Comparison of ENCODE assay signal across 11 cellular contexts in genomic region chr11:4025248-4025956, GRCh38.
A peak's percentile ranks its signal among the peaks of the same experiment; 100 is the strongest.
DNase-seq lines count a peak whose midpoint lies in the region; ATAC-seq and TF ChIP-seq lines count a peak whose summit lies in the region.
"Had no signal": no experiment of that assay in that cellular context is flagged by ENCODE, and none has a peak within 500 bp of the region (broad histone marks: within the 10 kb centered on the region; RNA-seq: fewer than 3 reads in every experiment).

No MANE protein-coding gene starts in this region.

- intact Hi-C loops in thyroid gland (cut with DNase I): no loop called here
- intact Hi-C loops in activated T-helper 2 cell treated with anti-CD3 and anti-CD28 coated beads, Interferon-gamma antibody, Interleukin-2, Interleukin-4, amounts not matched to agents 10 μg/mL and 5 μg/mL and 100 μg/mL, durations not matched to agents 14 hours and 24 hours and 36 hours (cut with micrococcal nuclease): no loop called here

- no peaks in the 10 kb centered on the region for H3K9me3 ChIP-seq in thyroid gland

- H3K27ac Mint-ChIP-seq in memory B cell: peak overlapping the region; percentile 19
- H3K27ac Mint-ChIP-seq in activated T-helper 2 cell treated with anti-CD3 and anti-CD28 coated beads, Interferon-gamma antibody, Interleukin-2, Interleukin-4, amounts not matched to agents 10 μg/mL and 5 μg/mL and 100 μg/mL, durations not matched to agents 14 hours and 24 hours and 36 hours: no peak overlapping the region

- no peak for TF ChIP-seq CTCF in thyroid gland (IDR thresholded peaks at IDR 0.05)

- WGBS in thyroid gland, 2 donors: 54 to 78% methylated on average over 2 to 3 of the region's 3 CpGs

- H3K27me3 Mint-ChIP-seq in memory B cell: no peaks in the 10 kb centered on the region
- H3K27me3 Mint-ChIP-seq in activated T-helper 2 cell treated with anti-CD3 and anti-CD28 coated beads, Interferon-gamma antibody, Interleukin-2, Interleukin-4, amounts not matched to agents 10 μg/mL and 5 μg/mL and 100 μg/mL, durations not matched to agents 14 hours and 24 hours and 36 hours (ENCODE audit: low read depth): no peaks in the 10 kb centered on the region

- no peak for ATAC-seq in memory B cell (ENCODE audit: low read depth)

- no peak for TF ChIP-seq POLR2A in thyroid gland (IDR thresholded peaks at IDR 0.05)

- peaks cover 6% of the 10 kb centered on the region for H3K4me1 Mint-ChIP-seq in memory B cell
- H3K4me1 Mint-ChIP-seq in activated T-helper 2 cell treated with anti-CD3 and anti-CD28 coated beads, Interferon-gamma antibody, Interleukin-2, Interleukin-4, amounts not matched to agents 10 μg/mL and 5 μg/mL and 100 μg/mL, durations not matched to agents 14 hours and 24 hours and 36 hours (ENCODE audit: low read depth): peaks cover 6% of the 10 kb centered on the region

- DNase-seq in NCI-H446 treated with DMSO at 0.1 percent for 48 hours (lab: John Stamatoyannopoulos, UW) (peak; percentile 77), dermis blood vessel endothelial cell (peak; percentile 92), memory B cell (ENCODE audit: low spot score in 2 of 2) (no peak), thyroid gland (no peak), GOT3 (lab: John Stamatoyannopoulos, UW) (no peak), epidermal melanocyte (ENCODE audit: insufficient read length, low spot score) (no peak), NCI-H1092 (lab: John Stamatoyannopoulos, UW) (no peak)
- no peak for DNase-seq in activated T-helper 2 cell treated with anti-CD3 and anti-CD28 coated beads, Interferon-gamma antibody, Interleukin-2, Interleukin-4, amounts not matched to agents 10 μg/mL and 5 μg/mL and 100 μg/mL, durations not matched to agents 14 hours and 24 hours and 36 hours (ENCODE audit: low spot score)
- DNase-seq: NCI-H1930, SIG-M5 had no signal

- no peak overlapping the region for H3K4me3 ChIP-seq in thyroid gland (replicated peaks in 1 of 3)

- peak overlapping the region; percentile 5 to 15 (median 9) for H3K27ac ChIP-seq in thyroid gland
- H3K27ac ChIP-seq: epithelial cell of prostate had no signal

- H3K4me3 Mint-ChIP-seq in memory B cell: no peak overlapping the region
- H3K4me3 Mint-ChIP-seq in activated T-helper 2 cell treated with anti-CD3 and anti-CD28 coated beads, Interferon-gamma antibody, Interleukin-2, Interleukin-4, amounts not matched to agents 10 μg/mL and 5 μg/mL and 100 μg/mL, durations not matched to agents 14 hours and 24 hours and 36 hours (ENCODE audit: low read depth): no peak overlapping the region

- peaks cover 15 to 19% of the 10 kb centered on the region in 2 donors for H3K4me1 ChIP-seq in thyroid gland

- H3K9me3 Mint-ChIP-seq in memory B cell: peaks cover 4% of the 10 kb centered on the region
- peaks cover 3% of the 10 kb centered on the region for H3K9me3 Mint-ChIP-seq in activated T-helper 2 cell treated with anti-CD3 and anti-CD28 coated beads, Interferon-gamma antibody, Interleukin-2, Interleukin-4, amounts not matched to agents 10 μg/mL and 5 μg/mL and 100 μg/mL, durations not matched to agents 14 hours and 24 hours and 36 hours

- peaks cover 61% of the 10 kb centered on the region for H3K36me3 Mint-ChIP-seq in memory B cell
- H3K36me3 Mint-ChIP-seq in activated T-helper 2 cell treated with anti-CD3 and anti-CD28 coated beads, Interferon-gamma antibody, Interleukin-2, Interleukin-4, amounts not matched to agents 10 μg/mL and 5 μg/mL and 100 μg/mL, durations not matched to agents 14 hours and 24 hours and 36 hours (ENCODE audit: low read depth): peaks cover 53% of the 10 kb centered on the region

- H3K27me3 ChIP-seq in thyroid gland: no peaks in the 10 kb centered on the region

- H3K36me3 ChIP-seq in thyroid gland: no peaks in the 10 kb centered on the region

Comparison
In these comparisons a context has a peak if more than half of its experiments do, and no peak if none do; other contexts are left out.
1. DNase-seq: peak in NCI-H446 treated with DMSO at 0.1 percent for 48 hours (single experiment) and dermis blood vessel endothelial cell (single experiment); none in memory B cell (0 of 2), thyroid gland (0 of 2), GOT3 (single experiment), activated T-helper 2 cell treated with anti-CD3 and anti-CD28 coated beads, Interferon-gamma antibody, Interleukin-2, Interleukin-4, amounts not matched to agents 10 μg/mL and 5 μg/mL and 100 μg/mL, durations not matched to agents 14 hours and 24 hours and 36 hours (single experiment), epidermal melanocyte (single experiment) and NCI-H1092 (single experiment).